24 cellular contexts compared by ENCODE assay signal in genomic region chr1:64875101-64875500, GRCh38.
A peak's percentile ranks its signal among the peaks of the same experiment; 100 is the strongest.
DNase-seq lines count a peak whose midpoint lies in the region; ATAC-seq and TF ChIP-seq lines count a peak whose summit lies in the region.
"Had no signal": no experiment of that assay in that cellular context is flagged by ENCODE, and none has a peak within 500 bp of the region (broad histone marks: within the 10 kb centered on the region; RNA-seq: fewer than 3 reads in every experiment).

No MANE protein-coding gene starts in this region.

- peaks cover 73% of the 10 kb centered on the region for H3K4me1 Mint-ChIP-seq in activated naive CD4-positive, alpha-beta T cell treated with anti-CD3 and anti-CD28 coated beads, Interleukin-2, amount 50 U/mL, for 24 hours
- H3K4me1 Mint-ChIP-seq in activated naive CD4-positive, alpha-beta T cell treated with anti-CD3 and anti-CD28 coated beads for 36 hours (ENCODE audit: low read depth) = peaks cover 44% of the 10 kb centered on the region
- peaks cover 45% of the 10 kb centered on the region for H3K4me1 Mint-ChIP-seq in activated naive CD8-positive, alpha-beta T cell treated with anti-CD3 and anti-CD28 coated beads, Interleukin-2, amount 10 ng/mL, durations not matched to agents 7 days and 5 days
- peaks cover 17% of the 10 kb centered on the region for H3K4me1 Mint-ChIP-seq in memory B cell

- peak overlapping the region in 1 of 2 donors; percentile 22 for H3K4me3 ChIP-seq in stomach smooth muscle (ENCODE audit: low read length in 2 of 2)
- no peak overlapping the region for H3K4me3 ChIP-seq in Peyer's patch
- H3K4me3 ChIP-seq: esophagus muscularis mucosa, mucosa of descending colon had no signal

- H3K9me3 Mint-ChIP-seq in activated naive CD4-positive, alpha-beta T cell treated with anti-CD3 and anti-CD28 coated beads, Interleukin-2, amount 50 U/mL, for 24 hours = no peaks in the 10 kb centered on the region
- no peaks in the 10 kb centered on the region for H3K9me3 Mint-ChIP-seq in activated naive CD4-positive, alpha-beta T cell treated with anti-CD3 and anti-CD28 coated beads for 36 hours
- no peaks in the 10 kb centered on the region for H3K9me3 Mint-ChIP-seq in activated naive CD8-positive, alpha-beta T cell treated with anti-CD3 and anti-CD28 coated beads, Interleukin-2, amount 10 ng/mL, durations not matched to agents 7 days and 5 days
- H3K9me3 Mint-ChIP-seq in memory B cell = no peaks in the 10 kb centered on the region
- H3K9me3 Mint-ChIP-seq: stimulated activated memory B cell treated with anti-CD40 and anti-IgM and Interleukin-4, amounts not matched to agents 10 μg/mL and 1 μg/mL and 100 μg/mL, for 72 hours had no signal

- no peak for ATAC-seq in activated naive CD8-positive, alpha-beta T cell treated with anti-CD3 and anti-CD28 coated beads, Interleukin-2, amount 10 ng/mL, durations not matched to agents 7 days and 5 days (ENCODE audit: low read depth)
- no peak for ATAC-seq in memory B cell (ENCODE audit: low read depth)
- ATAC-seq: HCT116; left lobe of liver; mucosa of descending colon; sciatic nerve; stimulated activated memory B cell treated with anti-CD40 and anti-IgM and Interleukin-4, amounts not matched to agents 10 μg/mL and 1 μg/mL and 100 μg/mL, for 72 hours had no signal

- H3K27me3 Mint-ChIP-seq in activated naive CD4-positive, alpha-beta T cell treated with anti-CD3 and anti-CD28 coated beads, Interleukin-2, amount 50 U/mL, for 24 hours = no peaks in the 10 kb centered on the region
- no peaks in the 10 kb centered on the region for H3K27me3 Mint-ChIP-seq in activated naive CD4-positive, alpha-beta T cell treated with anti-CD3 and anti-CD28 coated beads for 36 hours (ENCODE audit: low read depth)
- H3K27me3 Mint-ChIP-seq in activated naive CD8-positive, alpha-beta T cell treated with anti-CD3 and anti-CD28 coated beads, Interleukin-2, amount 10 ng/mL, durations not matched to agents 7 days and 5 days = no peaks in the 10 kb centered on the region
- no peaks in the 10 kb centered on the region for H3K27me3 Mint-ChIP-seq in memory B cell
- H3K27me3 Mint-ChIP-seq: stimulated activated memory B cell treated with anti-CD40 and anti-IgM and Interleukin-4, amounts not matched to agents 10 μg/mL and 1 μg/mL and 100 μg/mL, for 72 hours had no signal

- no peaks in the 10 kb centered on the region for H3K9me3 ChIP-seq in stomach smooth muscle (ENCODE audit: control insufficient read depth in 2 of 2, low read length in 2 of 2)
- H3K9me3 ChIP-seq in Peyer's patch = no peaks in the 10 kb centered on the region
- H3K9me3 ChIP-seq: esophagus muscularis mucosa, mucosa of descending colon had no signal

- peaks cover 34% of the 10 kb centered on the region for H3K36me3 Mint-ChIP-seq in activated naive CD4-positive, alpha-beta T cell treated with anti-CD3 and anti-CD28 coated beads, Interleukin-2, amount 50 U/mL, for 24 hours
- peaks cover 53% of the 10 kb centered on the region for H3K36me3 Mint-ChIP-seq in activated naive CD4-positive, alpha-beta T cell treated with anti-CD3 and anti-CD28 coated beads for 36 hours (ENCODE audit: low read depth)
- peaks cover 45% of the 10 kb centered on the region for H3K36me3 Mint-ChIP-seq in activated naive CD8-positive, alpha-beta T cell treated with anti-CD3 and anti-CD28 coated beads, Interleukin-2, amount 10 ng/mL, durations not matched to agents 7 days and 5 days
- H3K36me3 Mint-ChIP-seq in memory B cell = peaks cover 43% of the 10 kb centered on the region

- peak overlapping the region; percentile 68 for H3K27ac Mint-ChIP-seq in activated naive CD4-positive, alpha-beta T cell treated with anti-CD3 and anti-CD28 coated beads, Interleukin-2, amount 50 U/mL, for 24 hours
- H3K27ac Mint-ChIP-seq in activated naive CD4-positive, alpha-beta T cell treated with anti-CD3 and anti-CD28 coated beads for 36 hours = no peak overlapping the region
- H3K27ac Mint-ChIP-seq in activated naive CD8-positive, alpha-beta T cell treated with anti-CD3 and anti-CD28 coated beads, Interleukin-2, amount 10 ng/mL, durations not matched to agents 7 days and 5 days = peak overlapping the region; percentile 19
- peak overlapping the region; percentile 58 for H3K27ac Mint-ChIP-seq in memory B cell

- no peak overlapping the region for H3K4me3 Mint-ChIP-seq in activated naive CD4-positive, alpha-beta T cell treated with anti-CD3 and anti-CD28 coated beads, Interleukin-2, amount 50 U/mL, for 24 hours
- no peak overlapping the region for H3K4me3 Mint-ChIP-seq in activated naive CD4-positive, alpha-beta T cell treated with anti-CD3 and anti-CD28 coated beads for 36 hours
- no peak overlapping the region for H3K4me3 Mint-ChIP-seq in activated naive CD8-positive, alpha-beta T cell treated with anti-CD3 and anti-CD28 coated beads, Interleukin-2, amount 10 ng/mL, durations not matched to agents 7 days and 5 days
- H3K4me3 Mint-ChIP-seq in memory B cell = no peak overlapping the region
- H3K4me3 Mint-ChIP-seq: stimulated activated memory B cell treated with anti-CD40 and anti-IgM and Interleukin-4, amounts not matched to agents 10 μg/mL and 1 μg/mL and 100 μg/mL, for 72 hours had no signal

- peaks cover 17% of the 10 kb centered on the region for H3K4me1 ChIP-seq in stomach smooth muscle (ENCODE audit: control insufficient read depth, insufficient read depth, low read length)
- no peaks in the 10 kb centered on the region for H3K4me1 ChIP-seq in Peyer's patch

- peaks cover 14 to 36% of the 10 kb centered on the region in 2 donors for H3K36me3 ChIP-seq in stomach smooth muscle (ENCODE audit: control insufficient read depth in 2 of 2, insufficient read depth in 2 of 2, low read length in 2 of 2)
- H3K36me3 ChIP-seq in Peyer's patch = peaks cover 0 to 79% (median 3%) of the 10 kb centered on the region in 3 donors

- TF ChIP-seq CTCF in Peyer's patch (IDR thresholded peaks at IDR 0.05) = no peak

- POLR2A ChIA-PET in activated naive CD8-positive, alpha-beta T cell treated with anti-CD3 and anti-CD28 coated beads, Interleukin-2, amount 10 ng/mL, durations not matched to agents 7 days and 5 days (lab: Charles Lee) = no interaction called here

- no peak for TF ChIP-seq POLR2A in Peyer's patch (IDR thresholded peaks at IDR 0.05)

- CTCF ChIA-PET in activated naive CD4-positive, alpha-beta T cell treated with anti-CD3 and anti-CD28 coated beads for 36 hours (lab: Charles Lee) = interaction anchor here (0.5 to 1.8 kb wide), 2 partner anchors 138 to 166 kb away, joined by 3 read pairs; no protein-coding TSS in a partner anchor

- H3K27ac ChIP-seq in stomach smooth muscle (ENCODE audit: low read length) = peak overlapping the region; percentile 66
- no peak overlapping the region for H3K27ac ChIP-seq in Peyer's patch
- H3K27ac ChIP-seq: esophagus muscularis mucosa, RWPE1 had no signal

- H3K27me3 ChIP-seq in stomach smooth muscle (ENCODE audit: control insufficient read depth in 1 of 2, insufficient read depth in 2 of 2, low read length in 2 of 2) (no peaks in the 10 kb centered on the region), Peyer's patch (no peaks in the 10 kb centered on the region)
- H3K27me3 ChIP-seq: esophagus muscularis mucosa had no signal

- intact Hi-C loops in activated naive CD4-positive, alpha-beta T cell treated with anti-CD3 and anti-CD28 coated beads for 36 hours (cut with micrococcal nuclease) = no loop called here

- no peak for DNase-seq in activated naive CD4-positive, alpha-beta T cell treated with anti-CD3 and anti-CD28 coated beads for 36 hours
- DNase-seq in activated naive CD8-positive, alpha-beta T cell treated with anti-CD3 and anti-CD28 coated beads, Interleukin-2, amount 10 ng/mL, durations not matched to agents 7 days and 5 days = no peak
- no peak for DNase-seq in memory B cell (ENCODE audit: low spot score in 2 of 2)
- no peak for DNase-seq in NCI-H345 treated with DMSO at 0.1 percent for 48 hours (lab: John Stamatoyannopoulos, UW; ENCODE audit: unreplicated experiment)
- no peak for DNase-seq in Peyer's patch
- DNase-seq in HUDEP-2 (lab: John Stamatoyannopoulos, UW; ENCODE audit: unreplicated experiment in 76 of 76) = no peak
- DNase-seq: ACHN; activated CD4-positive, alpha-beta T cell treated with anti-CD3 and anti-CD28 coated beads for 4 hours; activated gamma-delta T cell; C1 segment of cervical spinal cord; effector memory CD4-positive, alpha-beta T cell; GDM1; mucosa of descending colon; NCI-H1105; NCI-H2081 treated with DMSO at 0.1 percent for 48 hours; NCI-H510A treated with DMSO at 0.1 percent for 48 hours had no signal

- H3K9ac ChIP-seq in stomach smooth muscle (ENCODE audit: low read length in 2 of 2) = peak overlapping the region in 1 of 2 donors; percentile 5
